In genomic region chr3:43999920-44000319, GRCh38 we compare ENCODE assay signal across 10 cellular contexts.
DNase-seq lines count a peak whose midpoint lies in the region; ATAC-seq and TF ChIP-seq lines count a peak whose summit lies in the region.
"Had no signal": no experiment of that assay in that cellular context is flagged by ENCODE, and none has a peak within 500 bp of the region (broad histone marks: within the 10 kb centered on the region; RNA-seq: fewer than 3 reads in every experiment).

No MANE protein-coding gene starts in this region.

- H2AFZ ChIP-seq in MM.1S (ENCODE audit: low read length): peak overlapping the region; percentile 95

- H3K4me2 ChIP-seq in MM.1S (ENCODE audit: low read depth, low read length): peak overlapping the region; percentile 86

- H3K27me3 Mint-ChIP-seq in CD4-positive, alpha-beta memory T cell: peaks cover 54 to 55% of the 10 kb centered on the region in 2 donors
- peaks cover 69 to 90% (median 85%) of the 10 kb centered on the region in 3 donors for H3K27me3 Mint-ChIP-seq in naive B cell

- peaks cover 10% of the 10 kb centered on the region; the same call in 1 of the 2 replicates for H3F3A ChIP-seq in MM.1S (ENCODE audit: insufficient read depth, low read length)

- no peak overlapping the region for H3K27ac Mint-ChIP-seq in CD4-positive, alpha-beta memory T cell
- H3K27ac Mint-ChIP-seq in naive B cell: no peak overlapping the region

- peaks cover 38% of the 10 kb centered on the region for H3K4me1 ChIP-seq in CD4-positive, alpha-beta memory T cell (ENCODE audit: insufficient read depth, low read length)
- peaks cover 35% of the 10 kb centered on the region for H3K4me1 ChIP-seq in MM.1S (ENCODE audit: low read length)

- peaks cover 23 to 39% (median 34%) of the 10 kb centered on the region in 4 donors for H3K4me1 Mint-ChIP-seq in CD4-positive, alpha-beta memory T cell
- H3K4me1 Mint-ChIP-seq in naive B cell: peaks cover 34 to 36% (median 36%) of the 10 kb centered on the region in 3 donors

- no peak overlapping the region for H3K27ac ChIP-seq in CD4-positive, alpha-beta memory T cell (ENCODE audit: low read depth, low read length)
- no peak overlapping the region for H3K27ac ChIP-seq in MM.1S (ENCODE audit: low read length)

- H3K9me2 ChIP-seq in MM.1S (replicated peaks; ENCODE audit: insufficient read depth, low read length): no peaks in the 10 kb centered on the region

- DNase-seq in CD4-positive, alpha-beta memory T cell: no peak
- no peak for DNase-seq in MM.1S
- DNase-seq in choroid plexus epithelial cell (ENCODE audit: low read depth): no peak
- DNase-seq in naive B cell: no peak
- DNase-seq in NCI-H187 (lab: John Stamatoyannopoulos, UW): no peak
- DNase-seq: effector CD4-positive, alpha-beta T cell; NCI-H510A had no signal

- H3K9me3 ChIP-seq in CD4-positive, alpha-beta memory T cell (ENCODE audit: control insufficient read depth in 1 of 2, low read length in 2 of 2): no peaks in the 10 kb centered on the region
- no peaks in the 10 kb centered on the region for H3K9me3 ChIP-seq in MM.1S (replicated peaks; ENCODE audit: insufficient read depth, low read length)

- H3K36me3 Mint-ChIP-seq in CD4-positive, alpha-beta memory T cell: no peaks in the 10 kb centered on the region
- H3K36me3 Mint-ChIP-seq in naive B cell: peaks cover 0 to 1% of the 10 kb centered on the region in 2 donors

- H4K20me1 ChIP-seq in MM.1S (ENCODE audit: insufficient read depth, low read length): no peaks in the 10 kb centered on the region

- H3K4me3 ChIP-seq in CD4-positive, alpha-beta memory T cell (ENCODE audit: low read length in 2 of 2): no peak overlapping the region
- H3K4me3 ChIP-seq in MM.1S (ENCODE audit: low read length): peak overlapping the region; percentile 89
- peak overlapping the region; percentile 64 for H3K4me3 ChIP-seq in choroid plexus epithelial cell (ENCODE audit: low read depth, low read length)

- TF ChIP-seq CTCF in MM.1S (IDR thresholded peaks at IDR 0.05; ENCODE audit: low read length) (no peak), choroid plexus epithelial cell (conservative IDR thresholded peaks at IDR 0.05; ENCODE audit: low read depth, low read length) (no peak)

- H3K79me2 ChIP-seq in MM.1S (ENCODE audit: low read length): peaks cover 37% of the 10 kb centered on the region

- POLR2A ChIA-PET in CD4-positive, alpha-beta memory T cell (lab: Charles Lee; ENCODE audit: partially characterized antibody): no interaction called here

- H3K9ac ChIP-seq in MM.1S (ENCODE audit: low read length): peak overlapping the region; percentile 60; the same call in 1 of the 2 replicates

- intact Hi-C loops in CD4-positive, alpha-beta memory T cell (cut with micrococcal nuclease): no loop called here

- H3K36me3 ChIP-seq in CD4-positive, alpha-beta memory T cell (ENCODE audit: insufficient read depth, low read length): no peaks in the 10 kb centered on the region
- no peaks in the 10 kb centered on the region for H3K36me3 ChIP-seq in MM.1S (replicated peaks; ENCODE audit: insufficient read depth, low read length)

- H3K4me3 Mint-ChIP-seq in CD4-positive, alpha-beta memory T cell: peak overlapping the region in 5 of 8 donors; percentile 40 to 78 (median 60)
- H3K4me3 Mint-ChIP-seq in naive B cell: peak overlapping the region in 6 of 8 donors; percentile 67 to 92 (median 81)

- peaks cover 0 to 4% (median 0%) of the 10 kb centered on the region in 8 donors for H3K9me3 Mint-ChIP-seq in CD4-positive, alpha-beta memory T cell
- H3K9me3 Mint-ChIP-seq in naive B cell: peaks cover 0 to 4% (median 2%) of the 10 kb centered on the region in 7 donors

- ATAC-seq in naive B cell (ENCODE audit: low read depth in 2 of 2) (no peak), HG03039 (IDR thresholded peaks at IDR 0.05; ENCODE audit: unreplicated experiment) (no peak), GM18870 (IDR thresholded peaks at IDR 0.05; ENCODE audit: unreplicated experiment) (no peak), GM18502 (IDR thresholded peaks at IDR 0.05; ENCODE audit: poor library complexity, unreplicated experiment) (no peak)

- CTCF ChIA-PET in CD4-positive, alpha-beta memory T cell (lab: Charles Lee; ENCODE audit: partially characterized antibody): no interaction called here

- peaks cover 53% of the 10 kb centered on the region for H3K27me3 ChIP-seq in CD4-positive, alpha-beta memory T cell (ENCODE audit: insufficient read depth, low read length)
- 0 out of 2 replicates have a peak, but pooled peaks cover 6% of the 10 kb centered on the region for H3K27me3 ChIP-seq in MM.1S (replicated peaks; ENCODE audit: insufficient read depth, low read length)

Comparison
In these comparisons a context has a peak if more than half of its experiments do, and no peak if none do; other contexts are left out.
1. H3K4me3 ChIP-seq: peak in MM.1S (single experiment) and choroid plexus epithelial cell (single experiment); none in CD4-positive, alpha-beta memory T cell (0 of 2).